Comparison of ENCODE assay signal across 1 cellular context in the genomic region with DNA sequence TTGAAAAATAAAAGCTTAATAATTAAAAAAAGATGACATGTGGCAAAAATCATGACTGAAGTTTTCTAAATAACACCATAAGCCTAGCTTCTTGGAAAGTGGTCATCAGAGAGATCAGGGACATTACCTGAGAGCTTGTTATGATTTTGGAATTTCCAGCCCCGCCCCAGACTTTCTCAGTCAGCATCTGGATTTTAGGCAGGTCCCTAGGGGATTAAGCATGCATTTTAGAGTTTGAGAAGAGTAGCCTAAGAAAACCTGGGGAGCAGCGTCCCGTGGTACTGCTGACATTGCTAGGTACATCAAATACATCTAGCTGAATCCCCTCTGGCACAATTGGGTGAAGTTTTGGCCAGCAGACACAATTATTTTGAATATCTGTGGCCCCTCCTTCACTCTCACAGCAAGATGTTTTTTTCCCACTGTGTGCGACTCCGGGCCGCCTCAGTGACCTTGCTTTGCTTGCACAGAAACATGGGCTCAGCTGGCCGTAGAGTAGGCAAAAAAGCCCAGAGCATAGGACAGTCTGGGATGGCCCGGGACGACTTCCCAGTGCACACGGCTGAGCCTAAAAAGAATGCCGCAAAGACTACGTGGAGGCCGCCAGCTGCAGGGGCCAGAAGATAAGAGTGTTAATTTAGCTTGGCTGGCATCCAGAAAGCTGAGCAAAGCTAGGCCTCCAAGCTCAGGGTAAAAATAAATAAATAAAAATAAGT.
TF ChIP-seq lines count a peak whose summit lies in the region.

No MANE protein-coding gene starts in this region.

TF ChIP-seq in HepG2, 621 proteins besides CTCF, POLR2A, EP300 and RAD21:
- TF ChIP-seq, protein P1, sequence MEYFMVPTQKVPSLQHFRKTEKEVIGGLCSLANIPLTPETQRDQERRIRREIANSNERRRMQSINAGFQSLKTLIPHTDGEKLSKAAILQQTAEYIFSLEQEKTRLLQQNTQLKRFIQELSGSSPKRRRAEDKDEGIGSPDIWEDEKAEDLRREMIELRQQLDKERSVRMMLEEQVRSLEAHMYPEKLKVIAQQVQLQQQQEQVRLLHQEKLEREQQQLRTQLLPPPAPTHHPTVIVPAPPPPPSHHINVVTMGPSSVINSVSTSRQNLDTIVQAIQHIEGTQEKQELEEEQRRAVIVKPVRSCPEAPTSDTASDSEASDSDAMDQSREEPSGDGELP (IDR thresholded peaks at IDR 0.05; ENCODE audit: borderline replicate concordance, low read depth) = peak; percentile 28; the same call in 1 of the 2 replicates
- TF ChIP-seq ZMYM4 (CRISPR knock-in tag; IDR thresholded peaks at IDR 0.05) (0 out of 2 replicates have a peak, but pooled peaks have one; percentile 16), ZNF879 (CRISPR knock-in tag; IDR thresholded peaks at IDR 0.05) (no peak), MYC (CRISPR knock-in tag; IDR thresholded peaks at IDR 0.05; ENCODE audit: borderline replicate concordance) (0 out of 2 replicates have a peak, but pooled peaks have one; percentile 20), LCORL (IDR thresholded peaks at IDR 0.05) (no peak), LCORL (CRISPR knock-in tag; IDR thresholded peaks at IDR 0.05) (peak; percentile 73), ATAD3A (CRISPR knock-in tag; IDR thresholded peaks at IDR 0.05) (no peak), SRY (CRISPR knock-in tag; IDR thresholded peaks at IDR 0.05) (0 out of 2 replicates have a peak, but pooled peaks have one; percentile 30), SALL1 (CRISPR knock-in tag; IDR thresholded peaks at IDR 0.05) (peak; percentile 42; the same call in 1 of the 2 replicates), ZNF350 (CRISPR knock-in tag; IDR thresholded peaks at IDR 0.05; ENCODE audit: borderline replicate concordance, low read depth) (no peak), PHF21A (CRISPR knock-in tag; IDR thresholded peaks at IDR 0.05) (peak; percentile 42; the same call in 1 of the 2 replicates), SRF (IDR thresholded peaks at IDR 0.05; ENCODE audit: low read depth, low read length) (no peak), ZNF556 (CRISPR knock-in tag; IDR thresholded peaks at IDR 0.05; ENCODE audit: borderline replicate concordance) (peak; percentile 82; the same call in 1 of the 2 replicates), ZNF777 (CRISPR knock-in tag; IDR thresholded peaks at IDR 0.05) (no peak)
- TF ChIP-seq, protein P2, sequence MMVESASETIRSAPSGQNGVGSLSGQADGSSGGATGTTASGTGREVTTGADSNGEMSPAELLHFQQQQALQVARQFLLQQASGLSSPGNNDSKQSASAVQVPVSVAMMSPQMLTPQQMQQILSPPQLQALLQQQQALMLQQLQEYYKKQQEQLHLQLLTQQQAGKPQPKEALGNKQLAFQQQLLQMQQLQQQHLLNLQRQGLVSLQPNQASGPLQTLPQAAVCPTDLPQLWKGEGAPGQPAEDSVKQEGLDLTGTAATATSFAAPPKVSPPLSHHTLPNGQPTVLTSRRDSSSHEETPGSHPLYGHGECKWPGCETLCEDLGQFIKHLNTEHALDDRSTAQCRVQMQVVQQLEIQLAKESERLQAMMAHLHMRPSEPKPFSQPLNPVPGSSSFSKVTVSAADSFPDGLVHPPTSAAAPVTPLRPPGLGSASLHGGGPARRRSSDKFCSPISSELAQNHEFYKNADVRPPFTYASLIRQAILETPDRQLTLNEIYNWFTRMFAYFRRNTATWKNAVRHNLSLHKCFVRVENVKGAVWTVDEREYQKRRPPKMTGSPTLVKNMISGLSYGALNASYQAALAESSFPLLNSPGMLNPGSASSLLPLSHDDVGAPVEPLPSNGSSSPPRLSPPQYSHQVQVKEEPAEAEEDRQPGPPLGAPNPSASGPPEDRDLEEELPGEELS (CRISPR knock-in tag; IDR thresholded peaks at IDR 0.05) = 0 out of 2 replicates have a peak, but pooled peaks have one; percentile 20
